In the genomic region with DNA sequence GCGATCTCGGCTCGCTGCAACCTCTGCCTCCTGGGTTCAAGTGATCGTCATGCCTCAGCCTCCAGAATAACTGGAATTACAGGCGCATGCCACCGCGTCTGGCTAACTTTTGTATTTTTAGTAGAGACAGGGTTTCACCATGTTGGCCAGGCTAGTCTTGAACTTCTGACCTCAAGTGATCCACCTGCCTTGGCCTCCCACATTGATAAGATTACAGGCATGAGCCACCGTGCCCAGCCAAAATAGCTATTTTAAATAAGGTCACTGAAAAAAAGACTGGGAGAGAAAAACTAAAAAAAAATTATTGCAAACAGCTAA, we compare ENCODE assay signal across 1 cellular context.
TF ChIP-seq lines count a peak whose summit lies in the region.

No MANE protein-coding gene starts in this region.

TF ChIP-seq in HepG2, 621 proteins besides CTCF, POLR2A, EP300 and RAD21:
- TF ChIP-seq ZBTB38 (CRISPR knock-in tag; IDR thresholded peaks at IDR 0.05) = peak; percentile 91
- 0 out of 2 replicates have a peak, but pooled peaks have one; percentile 7 for TF ChIP-seq RARA (CRISPR knock-in tag; IDR thresholded peaks at IDR 0.05)
TF ChIP-seq in HepG2: peak in this region for 2; not testable (repeated sequence) for 619.
